In the genomic region with DNA sequence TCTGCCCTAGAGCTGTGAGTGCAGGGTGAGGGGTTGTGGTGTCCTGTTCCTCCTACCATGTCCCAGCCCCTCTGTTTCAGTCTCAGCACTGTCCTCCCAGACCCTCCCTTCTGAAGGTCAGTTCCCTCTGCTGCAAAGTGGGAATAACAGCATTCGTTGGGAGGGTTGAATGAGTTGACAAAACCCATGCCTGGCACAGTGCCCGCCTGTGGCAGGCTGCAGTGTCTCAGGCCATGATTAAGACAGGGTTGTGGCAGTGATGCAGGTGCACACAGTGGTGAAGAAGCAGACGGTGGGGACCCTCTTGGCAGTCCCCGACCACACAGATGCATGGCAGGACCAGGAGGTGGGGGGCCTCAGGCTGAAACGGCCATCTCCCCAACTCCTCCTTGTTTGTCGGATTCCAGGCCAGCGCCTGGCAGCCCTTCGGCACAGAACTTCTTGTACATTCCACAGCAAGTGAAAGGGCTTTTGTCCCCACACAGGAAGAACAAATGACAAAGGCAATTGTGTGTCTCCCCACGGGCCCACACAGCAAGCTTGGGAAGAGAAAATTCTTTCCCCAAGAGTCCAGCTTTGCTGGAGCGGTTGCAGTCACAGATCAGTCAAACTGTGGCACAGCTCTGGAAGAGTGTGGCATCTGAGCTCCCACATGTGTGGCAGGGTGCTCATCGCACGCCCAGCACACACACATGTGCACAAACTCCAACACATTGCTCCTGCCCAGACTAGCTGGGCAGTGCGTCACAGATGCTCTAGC, we compare ENCODE assay signal across 9 cellular contexts. TPM values are rescaled to one million over a fixed set of nuclear protein-coding genes. Genes with fewer than 3 reads are reported as not detected.
DNase-seq lines count a peak whose midpoint lies in the region; ATAC-seq and TF ChIP-seq lines count a peak whose summit lies in the region.
"Had no signal": no experiment of that assay in that cellular context is flagged by ENCODE, and none has a peak within 500 bp of the region (broad histone marks: within the 10 kb centered on the region; RNA-seq: fewer than 3 reads in every experiment).

No MANE protein-coding gene starts in this region.

- H4K20me1 ChIP-seq in Loucy (ENCODE audit: insufficient read depth, low read length, poor library complexity, severe bottlenecking) = no peaks in the 10 kb centered on the region

- no peaks in the 10 kb centered on the region for H3K27me3 Mint-ChIP-seq in Caco-2 (ENCODE audit: insufficient read depth, unreplicated experiment)
- H3K27me3 Mint-ChIP-seq: activated naive CD8-positive, alpha-beta T cell had no signal

- no peak overlapping the region for H3K9ac ChIP-seq in Loucy (ENCODE audit: low read depth, low read length, poor library complexity, severe bottlenecking)
- peak overlapping the region in 1 of 2 donors; percentile 58 for H3K9ac ChIP-seq in stomach smooth muscle (ENCODE audit: low read length in 2 of 2)

- H3K27ac ChIP-seq in stomach smooth muscle (ENCODE audit: low read length) = peak overlapping the region; percentile 87

- H3K4me1 Mint-ChIP-seq in Caco-2 (ENCODE audit: low read depth, unreplicated experiment) = peaks cover 34% of the 10 kb centered on the region

- DNase-seq in Caco-2 (no peak), left cardiac atrium (peak; percentile 34), NCI-H2227 (lab: John Stamatoyannopoulos, UW; ENCODE audit: unreplicated experiment) (no peak), HPDE6-E6E7 (ENCODE audit: extremely low spot score) (no peak)
- DNase-seq in stimulated activated CD4-positive, alpha-beta T cell treated with anti-CD3 and anti-CD28 coated beads, Interleukin-4, amount 100 ng/mL, for 1 hour = no peak

- H3K4me3 ChIP-seq in Caco-2 (ENCODE audit: low read depth, low read length) (no peak overlapping the region), Loucy (ENCODE audit: low read length, poor library complexity, severe bottlenecking) (peak overlapping the region; percentile 16), stomach smooth muscle (ENCODE audit: low read length in 2 of 2) (peak overlapping the region; percentile 22 to 57)

- TF ChIP-seq CTCF in Caco-2 (IDR thresholded peaks at IDR 0.05; ENCODE audit: insufficient read depth in 1 of 2, low read depth in 1 of 2, low read length in 1 of 2, severe bottlenecking in 1 of 2, unreplicated experiment in 1 of 2) (no peak), Loucy (conservative IDR thresholded peaks at IDR 0.05; ENCODE audit: low read length) (no peak)

- CTCF ChIA-PET in Caco-2 (lab: Charles Lee) = interaction anchor here (0.6 to 1.4 kb wide), 4 partner anchors 12 to 77 kb away, joined by 3 to 8 read pairs (median 6); no protein-coding TSS in a partner anchor

- no peaks in the 10 kb centered on the region for H3K9me2 ChIP-seq in Loucy (replicated peaks; ENCODE audit: low read depth, low read length)

- H3K27me3 ChIP-seq in Caco-2 (replicated peaks; ENCODE audit: control insufficient read depth, insufficient read depth, low read length) (no peaks in the 10 kb centered on the region), Loucy (ENCODE audit: insufficient read depth, low read length, poor library complexity, severe bottlenecking) (no peaks in the 10 kb centered on the region), stomach smooth muscle (ENCODE audit: control insufficient read depth in 1 of 2, insufficient read depth in 2 of 2, low read length in 2 of 2) (no peaks in the 10 kb centered on the region)

- peaks cover 66% of the 10 kb centered on the region for H3K4me1 ChIP-seq in Caco-2
- peaks cover 14% of the 10 kb centered on the region for H3K4me1 ChIP-seq in Loucy (ENCODE audit: insufficient read depth, low read length, poor library complexity, severe bottlenecking)
- H3K4me1 ChIP-seq in stomach smooth muscle (ENCODE audit: control insufficient read depth, insufficient read depth, low read length) = peaks cover 25% of the 10 kb centered on the region

- no peaks in the 10 kb centered on the region for H3K9me3 ChIP-seq in Caco-2
- H3K9me3 ChIP-seq in Loucy (ENCODE audit: insufficient read depth, low read depth, low read length) = no peaks in the 10 kb centered on the region
- H3K9me3 ChIP-seq in stomach smooth muscle (ENCODE audit: control insufficient read depth in 2 of 2, low read length in 2 of 2) = no peaks in the 10 kb centered on the region

- H3K4me3 Mint-ChIP-seq in Caco-2 (ENCODE audit: unreplicated experiment) = peak overlapping the region; percentile 66
- H3K4me3 Mint-ChIP-seq: activated naive CD8-positive, alpha-beta T cell had no signal

- no peaks in the 10 kb centered on the region for H3K79me2 ChIP-seq in Loucy (ENCODE audit: insufficient read depth, low read length)

- peak; percentile 9 for ATAC-seq in GM21717 (IDR thresholded peaks at IDR 0.05; ENCODE audit: unreplicated experiment)
- peak; percentile 39 to 44 for ATAC-seq in left cardiac atrium

- intact Hi-C loops in Caco-2 (cut with micrococcal nuclease; ENCODE audit: unreplicated experiment) (loop anchor here (1.0 to 5.0 kb wide), 5 partner anchors 24 to 232 kb away; no protein-coding TSS in a partner anchor), left cardiac atrium (cut with DNase I) (no loop called here)

- H3K36me3 ChIP-seq in Caco-2 (ENCODE audit: control insufficient read depth, insufficient read depth, low read length) = no peaks in the 10 kb centered on the region
- no peaks in the 10 kb centered on the region for H3K36me3 ChIP-seq in Loucy (ENCODE audit: insufficient read depth, low read length)
- H3K36me3 ChIP-seq in stomach smooth muscle (ENCODE audit: control insufficient read depth in 2 of 2, insufficient read depth in 2 of 2, low read length in 2 of 2) = no peaks in the 10 kb centered on the region

- peak overlapping the region; percentile 40 for H3K4me2 ChIP-seq in Loucy (ENCODE audit: low read depth, low read length, poor library complexity, severe bottlenecking)

- H3K36me3 Mint-ChIP-seq in Caco-2 (ENCODE audit: insufficient read depth, unreplicated experiment) = peaks cover 20% of the 10 kb centered on the region
- H3K36me3 Mint-ChIP-seq: activated naive CD8-positive, alpha-beta T cell had no signal

- no peaks in the 10 kb centered on the region for H3F3A ChIP-seq in Loucy (ENCODE audit: low read depth)

- H3K27ac Mint-ChIP-seq in Caco-2 (ENCODE audit: unreplicated experiment) = peak overlapping the region; percentile 98
- H3K27ac Mint-ChIP-seq: activated naive CD8-positive, alpha-beta T cell had no signal

- BruUV-seq in Caco-2 (replicated peaks; lab: Mats Ljungman, UMichigan) = TSS peak; percentile 77

- H3K9me3 Mint-ChIP-seq in Caco-2 (ENCODE audit: unreplicated experiment) = no peaks in the 10 kb centered on the region

- POLR2A ChIA-PET in Caco-2 (lab: Charles Lee) = interaction anchor here (0.7 to 2.5 kb wide), 4 partner anchors 10 to 139 kb away, joined by 3 to 9 read pairs (median 4); no protein-coding TSS in a partner anchor

- 0 out of 2 replicates have a peak overlapping the region, but pooled peaks have one; percentile 18 for H2AFZ ChIP-seq in Loucy (ENCODE audit: low read length)

RNA-seq across cellular contexts. Expression of gene EPCAM, which starts 58.1 kb away (rescaled TPM):
- total RNA-seq in Caco-2 (2022) = 710 and 751 TPM in 2 replicates
- under 1 TPM; 0.12 to 0.89 TPM for total RNA-seq in left cardiac atrium

Comparison
In these comparisons a context has a peak if more than half of its experiments do, and no peak if none do; other contexts are left out.
1. RNA of gene EPCAM, which starts 58.1 kb away (total RNA-seq): 710 to 751 TPM in Caco-2; 0.12 to 0.89 TPM in left cardiac atrium; every median in the first group is over 100 times any median in the second.